In the genomic region with DNA sequence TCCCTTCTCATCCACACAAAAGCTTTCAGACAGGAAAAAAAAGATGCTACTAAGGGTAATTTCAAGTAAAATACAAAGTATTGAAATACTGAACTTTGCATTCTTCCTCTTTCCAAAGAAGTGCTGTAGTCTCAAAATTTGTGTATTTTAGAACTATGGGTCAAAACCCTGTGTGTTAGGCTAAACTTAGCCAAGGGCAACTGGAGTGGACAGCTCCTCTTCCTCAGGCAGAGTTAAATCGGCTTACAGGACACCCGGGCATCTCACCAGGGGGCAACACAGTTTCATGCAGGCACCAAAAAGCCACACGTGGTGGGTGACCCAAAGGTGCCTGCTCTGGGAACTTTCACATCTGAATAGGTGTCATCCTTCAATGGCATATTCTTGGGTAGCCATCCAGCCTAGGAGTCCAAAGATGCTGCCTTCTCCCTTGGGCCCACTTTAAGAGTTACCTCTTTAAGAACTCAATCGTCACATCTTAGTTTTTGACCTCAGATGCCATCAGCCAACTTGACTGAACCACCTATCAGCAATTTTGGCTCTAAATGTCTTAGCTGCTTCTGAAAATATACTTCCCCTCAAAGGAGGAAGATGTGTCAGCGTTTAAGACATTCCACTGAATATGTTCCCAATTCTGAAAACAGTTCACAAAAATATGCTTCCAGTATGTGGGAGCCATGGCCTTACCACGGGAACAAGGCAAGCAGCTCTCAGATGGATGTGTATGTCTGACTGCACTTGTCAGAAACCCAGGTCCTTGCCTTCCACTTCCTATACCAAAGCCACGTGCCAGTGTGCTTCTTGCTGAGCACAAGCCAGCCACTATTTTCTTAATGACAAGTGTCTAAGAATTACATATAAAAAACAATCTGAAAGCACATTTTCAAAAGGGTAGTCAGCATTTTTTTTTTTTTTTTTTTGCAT, we compare ENCODE assay signal across 1 cellular context.
TF ChIP-seq lines count a peak whose summit lies in the region.

No MANE protein-coding gene starts in this region.

TF ChIP-seq in HepG2, 621 proteins besides CTCF, POLR2A, EP300 and RAD21:
- TF ChIP-seq ZNF282 (IDR thresholded peaks at IDR 0.05; ENCODE audit: partially characterized antibody) (no peak), MAFK (conservative IDR thresholded peaks at IDR 0.05 in 1 of 2, IDR thresholded peaks at IDR 0.05 in 1 of 2; ENCODE audit: low read length in 2 of 2) (0 out of 4 replicates have a peak, but pooled peaks of 1 of the 2 experiments have one; percentile 12), RBM22 (optimal IDR thresholded peaks at IDR 0.05; ENCODE audit: low read length) (peak; percentile 54)
TF ChIP-seq in HepG2: peak in this region for 2.
